11 cellular contexts compared by ENCODE assay signal in genomic region chr2:230170532-230170931, GRCh38. TPM values are rescaled to one million over a fixed set of nuclear protein-coding genes. Genes with fewer than 3 reads are reported as not detected.
DNase-seq lines count a peak whose midpoint lies in the region; ATAC-seq lines count a peak whose summit lies in the region.
"Had no signal": no experiment of that assay in that cellular context is flagged by ENCODE, and none has a peak within 500 bp of the region (broad histone marks: within the 10 kb centered on the region; RNA-seq: fewer than 3 reads in every experiment).

No MANE protein-coding gene starts in this region.

- no peaks in the 10 kb centered on the region for H3K9me3 Mint-ChIP-seq in activated CD4-positive, alpha-beta T cell treated with anti-CD3 and anti-CD28 coated beads for 36 hours (ENCODE audit: low read depth)
- H3K9me3 Mint-ChIP-seq in stimulated activated naive CD8-positive, alpha-beta T cell treated with anti-CD3 and anti-CD28 coated beads, Interleukin-15, amount 100 ng/mL, for 72 hours: no peaks in the 10 kb centered on the region

- intact Hi-C loops in activated CD4-positive, alpha-beta T cell treated with anti-CD3 and anti-CD28 coated beads for 36 hours (cut with DNase I, micrococcal nuclease): no loop called here

- peaks cover 55% of the 10 kb centered on the region for H3K36me3 Mint-ChIP-seq in activated CD4-positive, alpha-beta T cell treated with anti-CD3 and anti-CD28 coated beads for 36 hours (ENCODE audit: low read depth)

- no peaks in the 10 kb centered on the region for H3K27me3 Mint-ChIP-seq in activated CD4-positive, alpha-beta T cell treated with anti-CD3 and anti-CD28 coated beads for 36 hours
- H3K27me3 Mint-ChIP-seq in stimulated activated naive CD8-positive, alpha-beta T cell treated with anti-CD3 and anti-CD28 coated beads, Interleukin-15, amount 100 ng/mL, for 72 hours: no peaks in the 10 kb centered on the region

- ATAC-seq in activated CD4-positive, alpha-beta T cell treated with anti-CD3 and anti-CD28 coated beads for 36 hours: peak; percentile 55
- ATAC-seq in stimulated activated naive CD8-positive, alpha-beta T cell treated with anti-CD3 and anti-CD28 coated beads, Interleukin-15, amount 100 ng/mL, for 72 hours: peak; percentile 87
- ATAC-seq in HG02970 (IDR thresholded peaks at IDR 0.05; ENCODE audit: low FRiP score, unreplicated experiment): no peak
- ATAC-seq: A549 had no signal

- peaks cover 10% of the 10 kb centered on the region for H3K4me1 Mint-ChIP-seq in activated CD4-positive, alpha-beta T cell treated with anti-CD3 and anti-CD28 coated beads for 36 hours
- peaks cover 20% of the 10 kb centered on the region for H3K4me1 Mint-ChIP-seq in stimulated activated naive CD8-positive, alpha-beta T cell treated with anti-CD3 and anti-CD28 coated beads, Interleukin-15, amount 100 ng/mL, for 72 hours

- peak overlapping the region; percentile 23 for H3K27ac Mint-ChIP-seq in activated CD4-positive, alpha-beta T cell treated with anti-CD3 and anti-CD28 coated beads for 36 hours
- peak overlapping the region; percentile 27 to 37 for H3K27ac Mint-ChIP-seq in stimulated activated naive CD8-positive, alpha-beta T cell treated with anti-CD3 and anti-CD28 coated beads, Interleukin-15, amount 100 ng/mL, for 72 hours

- POLR2A ChIA-PET in activated CD4-positive, alpha-beta T cell treated with anti-CD3 and anti-CD28 coated beads for 36 hours (lab: Charles Lee): no interaction called here

- CTCF ChIA-PET in activated CD4-positive, alpha-beta T cell treated with anti-CD3 and anti-CD28 coated beads for 36 hours (lab: Charles Lee): interaction anchor here (0.6 to 4.8 kb wide), 5 partner anchors 11 to 444 kb away, joined by 3 to 36 read pairs (median 3); no protein-coding TSS in a partner anchor

- DNase-seq in activated CD4-positive, alpha-beta T cell treated with anti-CD3 and anti-CD28 coated beads for 36 hours: peak; percentile 24
- no peak for DNase-seq in activated CD4-positive, alpha-beta T cell treated with anti-CD3 and anti-CD28 coated beads for 1 hour
- DNase-seq in SIG-M5 treated with dmso at 0.1 percent for 504 hours (lab: John Stamatoyannopoulos, UW; ENCODE audit: unreplicated experiment) (peak; percentile 68), glomerular endothelial cell (ENCODE audit: extremely low read depth, low read depth, low spot score) (peak; percentile 47), hypothalamus (lab: John Stamatoyannopoulos, UW) (no peak), amygdala (lab: John Stamatoyannopoulos, UW) (no peak)
- DNase-seq in stimulated activated naive CD8-positive, alpha-beta T cell treated with anti-CD3 and anti-CD28 coated beads, Interleukin-15, amount 100 ng/mL, for 72 hours: peak in 1 of 2 donors; percentile 43
- DNase-seq: activated CD4-positive, alpha-beta T cell treated with anti-CD3 and anti-CD28 coated beads for 48 hours; dorsolateral prefrontal cortex had no signal

- no peak overlapping the region for H3K4me3 Mint-ChIP-seq in activated CD4-positive, alpha-beta T cell treated with anti-CD3 and anti-CD28 coated beads for 36 hours
- H3K4me3 Mint-ChIP-seq in stimulated activated naive CD8-positive, alpha-beta T cell treated with anti-CD3 and anti-CD28 coated beads, Interleukin-15, amount 100 ng/mL, for 72 hours: peak overlapping the region in 1 of 2 donors; percentile 48

RNA-seq across cellular contexts. Expression of gene SP110, which starts 49.3 kb away (rescaled TPM):
- total RNA-seq in activated CD4-positive, alpha-beta T cell treated with anti-CD3 and anti-CD28 coated beads for 36 hours: 100 to 1,000 TPM in 1 of 2 experiments, 10 to 100 TPM in 1; 96.2 to 111 TPM
- total RNA-seq in glomerular endothelial cell: 20.5 and 25.7 TPM in 2 replicates

RNA-seq across cellular contexts. Expression of gene SP140, which starts 55.0 kb away (rescaled TPM):
- total RNA-seq in activated CD4-positive, alpha-beta T cell treated with anti-CD3 and anti-CD28 coated beads for 36 hours: 10 to 100 TPM; 71.3 to 84.2 TPM
- total RNA-seq in glomerular endothelial cell: 0.10 TPM in 1 of 2 replicates, not detected in the other

Comparison
In these comparisons a context has a peak if more than half of its experiments do, and no peak if none do; other contexts are left out.
1. DNase-seq: peak in activated CD4-positive, alpha-beta T cell treated with anti-CD3 and anti-CD28 coated beads for 36 hours (single experiment), SIG-M5 treated with dmso at 0.1 percent for 504 hours (single experiment) and glomerular endothelial cell (single experiment); none in activated CD4-positive, alpha-beta T cell treated with anti-CD3 and anti-CD28 coated beads for 1 hour (single experiment), hypothalamus (0 of 51) and amygdala (0 of 56).
2. RNA of gene SP140, which starts 55.0 kb away (total RNA-seq): 71.3 to 84.2 TPM in activated CD4-positive, alpha-beta T cell treated with anti-CD3 and anti-CD28 coated beads for 36 hours; 0.10 TPM in glomerular endothelial cell; every median in the first group is over 10 times any median in the second.